28 cellular contexts compared by ENCODE assay signal in the genomic region with DNA sequence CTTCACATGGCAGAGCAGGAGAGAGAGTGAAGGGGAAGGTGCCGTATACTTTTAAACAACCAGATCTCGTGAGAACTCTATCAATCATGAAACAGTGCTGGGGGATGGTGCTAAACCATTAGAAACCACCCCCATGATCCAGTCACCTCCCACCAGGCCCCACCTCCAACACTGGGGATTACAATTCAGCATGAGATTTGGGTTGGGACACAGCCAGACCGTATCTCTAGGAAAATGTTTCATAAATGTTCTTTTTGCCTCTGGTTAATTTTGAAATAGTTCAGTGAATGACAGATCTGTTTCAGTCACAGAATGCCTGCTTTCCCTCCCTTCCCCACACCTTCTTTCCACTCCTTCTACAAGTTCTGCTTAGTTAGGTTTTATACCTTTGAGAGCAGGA. TPM values are rescaled to one million over a fixed set of nuclear protein-coding genes. Genes with fewer than 3 reads are reported as not detected.
DNase-seq lines count a peak whose midpoint lies in the region; ATAC-seq and TF ChIP-seq lines count a peak whose summit lies in the region.
"Had no signal": no experiment of that assay in that cellular context is flagged by ENCODE, and none has a peak within 500 bp of the region (broad histone marks: within the 10 kb centered on the region; RNA-seq: fewer than 3 reads in every experiment).

No MANE protein-coding gene starts in this region.

- H4K5ac ChIP-seq in H9 (ENCODE audit: insufficient read length, low read depth, low read length), result no peak overlapping the region

- no peak overlapping the region for H3K4ac ChIP-seq in H9 (ENCODE audit: low read depth, low read length)

- H3K56ac ChIP-seq in H9 (ENCODE audit: insufficient read length, low read depth, low read length), result no peak overlapping the region

- H2BK12ac ChIP-seq in H9 (ENCODE audit: insufficient read length, low read depth, low read length), result no peak overlapping the region

- H3K4me3 ChIP-seq in fibroblast of mammary gland (ENCODE audit: control insufficient read depth, low read depth, low read length) (no peak overlapping the region), skeletal muscle satellite cell (ENCODE audit: low read length) (no peak overlapping the region)
- H3K4me3 ChIP-seq: adrenal gland, breast epithelium, PC-9, psoas muscle, sigmoid colon, tibial artery had no signal

- peaks cover 2% of the 10 kb centered on the region; the same call in 1 of the 2 replicates for H3K79me2 ChIP-seq in H9 (ENCODE audit: insufficient read depth, low read length)

- H4K91ac ChIP-seq in H9 (ENCODE audit: insufficient read length, low read depth, low read length), result no peak overlapping the region

- H2BK5ac ChIP-seq in H9 (ENCODE audit: insufficient read length, low read length), result no peak overlapping the region

- no peak overlapping the region for H3T11ph ChIP-seq in H9 (ENCODE audit: low read length)

- H3K4me1 ChIP-seq in H9 (ENCODE audit: insufficient read depth, low read length) (peaks cover 7% of the 10 kb centered on the region), skeletal muscle satellite cell (ENCODE audit: control insufficient read depth, insufficient read depth, low read length) (peaks cover 14% of the 10 kb centered on the region)
- H3K4me1 ChIP-seq: breast epithelium, psoas muscle had no signal

- H4K20me1 ChIP-seq in H9 (ENCODE audit: control insufficient read depth, insufficient read depth, insufficient read length), result no peaks in the 10 kb centered on the region

- H2AFZ ChIP-seq in H9 (ENCODE audit: low read length), result no peak overlapping the region
- H2AFZ ChIP-seq: PC-9 had no signal

- no peak overlapping the region for H2AK5ac ChIP-seq in H9 (ENCODE audit: insufficient read length, low read length)

- H2BK15ac ChIP-seq in H9 (ENCODE audit: low read depth, low read length), result no peak overlapping the region

- no peaks in the 10 kb centered on the region; a peak in 1 of 7 replicates for H3K36me3 Mint-ChIP-seq in H9 (ENCODE audit: insufficient read depth in 1 of 3, low read depth in 3 of 3)
- no peaks in the 10 kb centered on the region for H3K36me3 Mint-ChIP-seq in activated T-helper 17 cell treated with anti-CD3 and anti-CD28 coated beads, Interleukin-2, amount 50 U/mL, for 72 hours (ENCODE audit: low read depth)
- H3K36me3 Mint-ChIP-seq in activated naive CD4-positive, alpha-beta T cell treated with anti-CD3 and anti-CD28 coated beads, Interleukin-2, amount 50 U/mL, for 72 hours, result peaks cover 0 to 11% of the 10 kb centered on the region in 2 donors
- H3K36me3 Mint-ChIP-seq: mesothelial cell of epicardium had no signal

- H2BK120ac ChIP-seq in H9 (ENCODE audit: low read depth, low read length, poor library complexity, severe bottlenecking), result no peak overlapping the region

- H4K8ac ChIP-seq in H9 (replicated peaks; ENCODE audit: insufficient read length, low read depth, low read length), result no peak overlapping the region

- no peaks in the 10 kb centered on the region for H3K9me3 Mint-ChIP-seq in H9
- no peaks in the 10 kb centered on the region for H3K9me3 Mint-ChIP-seq in activated T-helper 17 cell treated with anti-CD3 and anti-CD28 coated beads, Interleukin-2, amount 50 U/mL, for 72 hours
- H3K9me3 Mint-ChIP-seq in activated naive CD4-positive, alpha-beta T cell treated with anti-CD3 and anti-CD28 coated beads, Interleukin-2, amount 50 U/mL, for 72 hours, result no peaks in the 10 kb centered on the region
- H3K9me3 Mint-ChIP-seq: mesothelial cell of epicardium had no signal

- no peak overlapping the region for H3K4me3 Mint-ChIP-seq in H9
- peak overlapping the region; percentile 8 for H3K4me3 Mint-ChIP-seq in activated T-helper 17 cell treated with anti-CD3 and anti-CD28 coated beads, Interleukin-2, amount 50 U/mL, for 72 hours
- H3K4me3 Mint-ChIP-seq: mesothelial cell of epicardium had no signal

- H3K23ac ChIP-seq in H9 (ENCODE audit: insufficient read length, low read depth, low read length), result no peak overlapping the region

- ATAC-seq in activated T-helper 17 cell treated with anti-CD3 and anti-CD28 coated beads, Interleukin-2, amount 50 U/mL, for 72 hours (replicated peaks), result no peak
- no peak for ATAC-seq in activated naive CD4-positive, alpha-beta T cell treated with anti-CD3 and anti-CD28 coated beads, Interleukin-2, amount 50 U/mL, for 72 hours
- no peak for ATAC-seq in HG02798 (IDR thresholded peaks at IDR 0.05; ENCODE audit: poor library complexity, unreplicated experiment)
- no peak for ATAC-seq in GM19395 (IDR thresholded peaks at IDR 0.05; ENCODE audit: unreplicated experiment)
- ATAC-seq: psoas muscle had no signal

- TF ChIP-seq CTCF in H9 (conservative IDR thresholded peaks at IDR 0.05) (no peak), fibroblast of mammary gland (conservative IDR thresholded peaks at IDR 0.05; ENCODE audit: control insufficient read depth, insufficient read depth, low read depth, low read length) (no peak)

- H3K36me3 ChIP-seq in skeletal muscle satellite cell (ENCODE audit: insufficient read depth, low read length), result no peaks in the 10 kb centered on the region
- H3K36me3 ChIP-seq: adrenal gland, breast epithelium, neutrophil, sigmoid colon, tibial artery had no signal

- no peak overlapping the region for H3K14ac ChIP-seq in H9 (ENCODE audit: insufficient read depth, low read length)

- H3K27me3 ChIP-seq in H9 (ENCODE audit: insufficient read depth, low read length) (no peaks in the 10 kb centered on the region), skeletal muscle satellite cell (ENCODE audit: control insufficient read depth, insufficient read depth, low read length) (no peaks in the 10 kb centered on the region)
- H3K27me3 ChIP-seq: adrenal gland, breast epithelium, neutrophil, sigmoid colon, tibial artery had no signal

- no peak for DNase-seq in H9
- peak; percentile 48 for DNase-seq in fibroblast of mammary gland (ENCODE audit: low read depth)
- no peak for DNase-seq in activated naive CD4-positive, alpha-beta T cell treated with anti-CD3 and anti-CD28 coated beads, Interleukin-2, amount 50 U/mL, for 72 hours (ENCODE audit: low spot score in 2 of 2)
- DNase-seq: activated CD4-positive, alpha-beta T cell treated with anti-CD3 and anti-CD28 coated beads, Interleukin-2, amount 50 U/mL, for 48 hours; activated naive CD4-positive, alpha-beta T cell treated with Interleukin-2 at 50 U/mL for 16 hours; activated T-cell treated with anti-CD3 and anti-CD28 coated beads, Interleukin-2, amount 50 U/mL, for 48 hours; DMS79 treated with DMSO at 0.1 percent for 48 hours; effector CD8-positive, alpha-beta T cell; H7; islet precursor cell; KG1; NCI-H1417 treated with DMSO at 0.1 percent for 48 hours; NCI-H226; NCI-H526 treated with DMSO at 0.1 percent for 48 hours; PC-9; psoas muscle; sigmoid colon; stimulated activated CD4-positive, alpha-beta T cell treated with anti-CD3 and anti-CD28 coated beads, Interleukin-4, amount 100 ng/mL, for 4 hours; tibial artery had no signal

- H2BK20ac ChIP-seq in H9 (ENCODE audit: low read depth, low read length, poor library complexity, severe bottlenecking), result no peak overlapping the region

- WGBS in H9 (ENCODE audit: extremely low coverage, insufficient read length, low lambda C conversion rate), result no CpG with 5 or more reads among the region's 3 CpGs

- H3K9ac ChIP-seq in H9 (ENCODE audit: extremely low read depth, insufficient read length, low read length) (no peak overlapping the region), skeletal muscle satellite cell (ENCODE audit: low read depth, low read length) (no peak overlapping the region)

- H3K79me1 ChIP-seq in H9 (ENCODE audit: insufficient read depth, low read depth, low read length, poor library complexity, severe bottlenecking), result peaks cover 3% of the 10 kb centered on the region

- H3K9me3 ChIP-seq in H9 (ENCODE audit: control insufficient read depth, low read depth, low read length) (no peaks in the 10 kb centered on the region), skeletal muscle satellite cell (replicated peaks; ENCODE audit: low read length) (no peaks in the 10 kb centered on the region)
- H3K9me3 ChIP-seq: adrenal gland, breast epithelium, neutrophil, psoas muscle, sigmoid colon, tibial artery had no signal

- H3K27ac ChIP-seq in H9 (ENCODE audit: insufficient read length, low read depth, low read length), result no peak overlapping the region
- H3K27ac ChIP-seq: adrenal gland, breast epithelium, HL-60, neutrophil, PC-9, psoas muscle, tibial artery had no signal

- H3K4me1 Mint-ChIP-seq in H9, result peaks cover 18 to 30% of the 10 kb centered on the region in 2 experiments
- H3K4me1 Mint-ChIP-seq in activated T-helper 17 cell treated with anti-CD3 and anti-CD28 coated beads, Interleukin-2, amount 50 U/mL, for 72 hours, result peaks cover 35% of the 10 kb centered on the region

- H3K23me2 ChIP-seq in H9 (ENCODE audit: insufficient read length, low read depth, low read length, poor library complexity, severe bottlenecking), result no peaks in the 10 kb centered on the region

- no peaks in the 10 kb centered on the region for H3K27me3 Mint-ChIP-seq in H9 (ENCODE audit: low read depth)
- no peaks in the 10 kb centered on the region for H3K27me3 Mint-ChIP-seq in activated T-helper 17 cell treated with anti-CD3 and anti-CD28 coated beads, Interleukin-2, amount 50 U/mL, for 72 hours

- H3K4me2 ChIP-seq in H9 (ENCODE audit: insufficient read depth, insufficient read length, low read length) (no peak overlapping the region), skeletal muscle satellite cell (ENCODE audit: low read length) (peak overlapping the region; percentile 12)
- H3K4me2 ChIP-seq: PC-9 had no signal

- H3K18ac ChIP-seq in H9 (ENCODE audit: insufficient read length, low read depth, low read length), result no peak overlapping the region

- peak overlapping the region in 2 of 3 experiments; percentile 5 to 36; a peak in 1 of 7 replicates for H3K27ac Mint-ChIP-seq in H9
- H3K27ac Mint-ChIP-seq in activated T-helper 17 cell treated with anti-CD3 and anti-CD28 coated beads, Interleukin-2, amount 50 U/mL, for 72 hours, result peak overlapping the region; percentile 4
- no peak overlapping the region for H3K27ac Mint-ChIP-seq in activated naive CD4-positive, alpha-beta T cell treated with anti-CD3 and anti-CD28 coated beads, Interleukin-2, amount 50 U/mL, for 72 hours
- H3K27ac Mint-ChIP-seq: mesothelial cell of epicardium had no signal

RNA-seq across cellular contexts. Expression of a gene that starts 27.0 kb away (rescaled TPM):
- 16.2 and 18.0 TPM in 2 replicates for total RNA-seq in H9 (2021)
- 1 to 10 TPM; 1.0 to 2.3 TPM for total RNA-seq in activated T-helper 17 cell treated with anti-CD3 and anti-CD28 coated beads, Interleukin-2, amount 50 U/mL, for 72 hours
- 2.0 and 2.8 TPM in 2 replicates for total RNA-seq in skeletal muscle satellite cell (2012; rRNA removed)
- total RNA-seq in activated naive CD4-positive, alpha-beta T cell treated with anti-CD3 and anti-CD28 coated beads, Interleukin-2, amount 50 U/mL, for 72 hours, result 1 to 10 TPM; 2.0 to 3.2 TPM

Comparison
In these comparisons a context has a peak if more than half of its experiments do, and no peak if none do; other contexts are left out.
1. H3K27ac Mint-ChIP-seq: peak in H9 (2 of 3) and activated T-helper 17 cell treated with anti-CD3 and anti-CD28 coated beads, Interleukin-2, amount 50 U/mL, for 72 hours (single experiment); none in activated naive CD4-positive, alpha-beta T cell treated with anti-CD3 and anti-CD28 coated beads, Interleukin-2, amount 50 U/mL, for 72 hours (0 of 2).